ENCODE assay signal across 11 cellular contexts in genomic region chr13:75417006-75417384, GRCh38.
DNase-seq lines count a peak whose midpoint lies in the region; ATAC-seq and TF ChIP-seq lines count a peak whose summit lies in the region.
"Had no signal": no experiment of that assay in that cellular context is flagged by ENCODE, and none has a peak within 500 bp of the region (broad histone marks: within the 10 kb centered on the region; RNA-seq: fewer than 3 reads in every experiment).

No MANE protein-coding gene starts in this region.

- H3K9me3 ChIP-seq in BLaER1 treated with 17β-estradiol and CSF1 and Interleukin-3, amounts not matched to agents 10 nM and 100 nM (replicated peaks in 1 of 11), result peaks cover 0 to 19% (median 11%) of the 10 kb centered on the region in 11 experiments; a peak in 13 of 22 replicates
- no peaks in the 10 kb centered on the region for H3K9me3 ChIP-seq in left ventricle myocardium inferior (replicated peaks)

- peak overlapping the region in 4 of 11 experiments; percentile 11 to 47 (median 28); a peak in 5 of 22 replicates for H3K9ac ChIP-seq in BLaER1 treated with 17β-estradiol and CSF1 and Interleukin-3, amounts not matched to agents 10 nM and 100 nM

- no peaks in the 10 kb centered on the region for H3K27me3 ChIP-seq in BLaER1 treated with 17β-estradiol and CSF1 and Interleukin-3, amounts not matched to agents 10 nM and 100 nM
- H3K27me3 ChIP-seq in left ventricle myocardium inferior (ENCODE audit: low read depth), result no peaks in the 10 kb centered on the region
- H3K27me3 ChIP-seq: cardiac muscle cell had no signal

- H3K4me3 ChIP-seq in BLaER1 treated with 17β-estradiol and CSF1 and Interleukin-3, amounts not matched to agents 10 nM and 100 nM, result 0 out of 20 replicates have a peak overlapping the region, but pooled peaks of 1 of the 10 experiments have one; percentile 21
- H3K4me3 ChIP-seq in left ventricle myocardium inferior, result peak overlapping the region; percentile 4
- H3K4me3 ChIP-seq: cardiac muscle cell had no signal

- intact Hi-C loops in left ventricle myocardium inferior (cut with micrococcal nuclease), result no loop called here

- peak overlapping the region; percentile 55 to 86 (median 75) for H3K4me2 ChIP-seq in BLaER1 treated with 17β-estradiol and CSF1 and Interleukin-3, amounts not matched to agents 10 nM and 100 nM

- H4K20me1 ChIP-seq in BLaER1 treated with 17β-estradiol and CSF1 and Interleukin-3, amounts not matched to agents 10 nM and 100 nM, result peaks cover 0 to 20% (median 0%) of the 10 kb centered on the region in 11 experiments; a peak in 2 of 22 replicates

- peaks cover 0 to 15% (median 0%) of the 10 kb centered on the region in 11 experiments; a peak in 5 of 22 replicates for H3K36me3 ChIP-seq in BLaER1 treated with 17β-estradiol and CSF1 and Interleukin-3, amounts not matched to agents 10 nM and 100 nM
- H3K36me3 ChIP-seq in left ventricle myocardium inferior, result no peaks in the 10 kb centered on the region
- H3K36me3 ChIP-seq: cardiac muscle cell had no signal

- H3K4me1 ChIP-seq in BLaER1 treated with 17β-estradiol and CSF1 and Interleukin-3, amounts not matched to agents 10 nM and 100 nM, result peaks cover 22 to 67% (median 39%) of the 10 kb centered on the region in 10 experiments
- H3K4me1 ChIP-seq in left ventricle myocardium inferior, result peaks cover 83% of the 10 kb centered on the region

- peak; percentile 14 for ATAC-seq in GM21526 (IDR thresholded peaks at IDR 0.05; ENCODE audit: low FRiP score, unreplicated experiment)
- ATAC-seq: activated CD8-positive, alpha-beta T cell treated with anti-CD3 and anti-CD28 coated beads, Interleukin-2, amount 10 ng/mL, durations not matched to agents 7 days and 5 days had no signal

- DNase-seq in HT1080 (ENCODE audit: low read depth), result peak; percentile 51
- DNase-seq in left ventricle myocardium inferior, result no peak
- DNase-seq in anterior cingulate cortex (lab: John Stamatoyannopoulos, UW), result no peak
- DNase-seq in 8988T, result no peak
- DNase-seq in mesenteric fat pad (ENCODE audit: low spot score), result no peak
- DNase-seq in kidney tubule cell (ENCODE audit: low spot score), result no peak
- DNase-seq: activated CD8-positive, alpha-beta T cell treated with anti-CD3 and anti-CD28 coated beads, Interleukin-2, amount 10 ng/mL, durations not matched to agents 7 days and 5 days; naive B cell had no signal

- no peak for TF ChIP-seq CTCF in left ventricle myocardium inferior (IDR thresholded peaks at IDR 0.05; ENCODE audit: borderline replicate concordance)

- H3K27ac ChIP-seq in BLaER1 treated with 17β-estradiol and CSF1 and Interleukin-3, amounts not matched to agents 10 nM and 100 nM, result peak overlapping the region in 10 of 11 experiments; percentile 31 to 78 (median 70); a peak in 19 of 22 replicates
- peak overlapping the region; percentile 77 for H3K27ac ChIP-seq in left ventricle myocardium inferior (replicated peaks)
